Comparison of ENCODE assay signal across 13 cellular contexts in the genomic region with DNA sequence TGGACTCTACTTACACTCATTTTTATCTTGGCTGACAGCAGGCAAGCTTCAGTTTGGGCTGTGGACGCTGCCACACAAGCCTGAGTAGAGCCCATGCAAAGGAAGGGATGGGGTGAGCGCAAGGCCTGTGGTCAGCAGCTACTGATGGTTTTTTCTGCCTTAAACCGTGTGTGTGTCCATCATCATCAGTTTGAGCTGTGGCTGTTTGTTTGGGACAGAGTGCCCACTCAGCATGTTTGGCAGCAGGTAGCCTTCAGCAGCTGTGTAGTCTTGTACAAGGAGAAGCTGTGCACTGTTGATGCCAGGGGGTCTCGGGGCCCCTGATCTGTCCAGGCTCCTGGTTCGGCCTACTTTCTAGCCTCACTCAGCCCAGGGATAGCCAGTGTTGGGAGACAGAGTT. TPM values are rescaled to one million over a fixed set of nuclear protein-coding genes. Genes with fewer than 3 reads are reported as not detected.
DNase-seq lines count a peak whose midpoint lies in the region; ATAC-seq and TF ChIP-seq lines count a peak whose summit lies in the region.
"Had no signal": no experiment of that assay in that cellular context is flagged by ENCODE, and none has a peak within 500 bp of the region (broad histone marks: within the 10 kb centered on the region; RNA-seq: fewer than 3 reads in every experiment).

No MANE protein-coding gene starts in this region.

- H3K9ac ChIP-seq in NT2/D1 (ENCODE audit: insufficient read length, low read depth) = no peak overlapping the region

- no peak for TF ChIP-seq POLR2A in body of pancreas (IDR thresholded peaks at IDR 0.05)

- peaks cover 53% of the 10 kb centered on the region for H3K36me3 Mint-ChIP-seq in T-helper 2 cell treated with Interferon-gamma antibody and Interleukin-4, amounts not matched to agents 5 μg/mL and 100 μg/mL, for 36 hours (ENCODE audit: low read depth)
- H3K36me3 Mint-ChIP-seq in central memory CD8-positive, alpha-beta T cell (ENCODE audit: insufficient read depth) = peaks cover 47% of the 10 kb centered on the region

- no peak for DNase-seq in T-helper 2 cell treated with Interferon-gamma antibody and Interleukin-4, amounts not matched to agents 5 μg/mL and 100 μg/mL, for 36 hours (ENCODE audit: low spot score)
- DNase-seq in T-helper 2 cell (no peak), NT2/D1 (ENCODE audit: low read depth, low spot score) (no peak), osteoblast (ENCODE audit: insufficient read length, low spot score, missing footprints) (no peak), body of pancreas (no peak), NCI-H748 (lab: John Stamatoyannopoulos, UW; ENCODE audit: unreplicated experiment) (no peak)
- no peak for DNase-seq in central memory CD8-positive, alpha-beta T cell (ENCODE audit: low spot score in 2 of 2)
- DNase-seq: caudate nucleus, NCI-H2171, transverse colon had no signal

- H3K4me1 Mint-ChIP-seq in T-helper 2 cell treated with Interferon-gamma antibody and Interleukin-4, amounts not matched to agents 5 μg/mL and 100 μg/mL, for 36 hours (ENCODE audit: low read depth) = peaks cover 39% of the 10 kb centered on the region
- peaks cover 44% of the 10 kb centered on the region for H3K4me1 Mint-ChIP-seq in central memory CD8-positive, alpha-beta T cell

- H3K4me1 ChIP-seq in NT2/D1 (ENCODE audit: insufficient read depth, insufficient read length) (peaks cover 11% of the 10 kb centered on the region), osteoblast (ENCODE audit: insufficient read depth, low read length) (peaks cover 31% of the 10 kb centered on the region), body of pancreas (peaks cover 55% of the 10 kb centered on the region)

- no peaks in the 10 kb centered on the region for H3K9me3 Mint-ChIP-seq in T-helper 2 cell treated with Interferon-gamma antibody and Interleukin-4, amounts not matched to agents 5 μg/mL and 100 μg/mL, for 36 hours
- H3K9me3 Mint-ChIP-seq in central memory CD8-positive, alpha-beta T cell = no peaks in the 10 kb centered on the region

- H3K4me2 ChIP-seq in osteoblast (ENCODE audit: insufficient read depth, low read length) = peak overlapping the region; percentile 38

- peaks cover 83% of the 10 kb centered on the region for H3K36me3 ChIP-seq in NT2/D1 (ENCODE audit: insufficient read depth, insufficient read length, low read length)
- H3K36me3 ChIP-seq in osteoblast (ENCODE audit: insufficient read depth, low read length) = peaks cover 67% of the 10 kb centered on the region
- H3K36me3 ChIP-seq in body of pancreas (replicated peaks in 1 of 2; ENCODE audit: insufficient read depth in 1 of 2, low read depth in 2 of 2) = peaks cover 0 to 8% of the 10 kb centered on the region in 2 donors

- H3K27me3 Mint-ChIP-seq in T-helper 2 cell treated with Interferon-gamma antibody and Interleukin-4, amounts not matched to agents 5 μg/mL and 100 μg/mL, for 36 hours (ENCODE audit: low read depth) = no peaks in the 10 kb centered on the region
- H3K27me3 Mint-ChIP-seq in central memory CD8-positive, alpha-beta T cell = no peaks in the 10 kb centered on the region

- no peak overlapping the region for H3K27ac Mint-ChIP-seq in T-helper 2 cell treated with Interferon-gamma antibody and Interleukin-4, amounts not matched to agents 5 μg/mL and 100 μg/mL, for 36 hours
- H3K27ac Mint-ChIP-seq in central memory CD8-positive, alpha-beta T cell (ENCODE audit: low read depth) = peak overlapping the region; percentile 74

- TF ChIP-seq CTCF in osteoblast (IDR thresholded peaks at IDR 0.05; ENCODE audit: extremely low read depth, low read depth, low read length) = no peak
- no peak for TF ChIP-seq CTCF in body of pancreas (IDR thresholded peaks at IDR 0.05)

- H2AFZ ChIP-seq in osteoblast (ENCODE audit: low read length) = no peak overlapping the region

- peaks cover 59% of the 10 kb centered on the region for H3K79me2 ChIP-seq in osteoblast (ENCODE audit: insufficient read depth, low read length)

- no peak for ATAC-seq in central memory CD8-positive, alpha-beta T cell (replicated peaks; ENCODE audit: extremely low read depth, poor library complexity, severe bottlenecking)
- ATAC-seq in GM21529 (IDR thresholded peaks at IDR 0.05; ENCODE audit: unreplicated experiment) (no peak), body of pancreas (no peak)
- ATAC-seq: Panc1 had no signal

- H4K20me1 ChIP-seq in osteoblast (ENCODE audit: insufficient read depth, low read length) = peaks cover 51% of the 10 kb centered on the region

- no peaks in the 10 kb centered on the region for H3K27me3 ChIP-seq in NT2/D1 (ENCODE audit: insufficient read depth, insufficient read length)
- no peaks in the 10 kb centered on the region for H3K27me3 ChIP-seq in osteoblast (ENCODE audit: insufficient read depth, low read length)
- no peaks in the 10 kb centered on the region for H3K27me3 ChIP-seq in body of pancreas
- H3K27me3 ChIP-seq: right atrium auricular region, transverse colon had no signal

- 58 to 75% methylated on average over 4 to 5 of the region's 5 CpGs for WGBS in body of pancreas, 2 donors

- H3K4me3 Mint-ChIP-seq in T-helper 2 cell treated with Interferon-gamma antibody and Interleukin-4, amounts not matched to agents 5 μg/mL and 100 μg/mL, for 36 hours = peak overlapping the region; percentile 65
- peak overlapping the region; percentile 8 for H3K4me3 Mint-ChIP-seq in central memory CD8-positive, alpha-beta T cell

- peak overlapping the region; percentile 28 for H3K27ac ChIP-seq in osteoblast (ENCODE audit: low read depth, low read length)
- no peak overlapping the region for H3K27ac ChIP-seq in body of pancreas
- H3K27ac ChIP-seq: right atrium auricular region, transverse colon had no signal

- peak overlapping the region; percentile 6 for H3K4me3 ChIP-seq in NT2/D1 (ENCODE audit: insufficient read length, low read depth)
- no peak overlapping the region for H3K4me3 ChIP-seq in osteoblast (ENCODE audit: insufficient read depth, low read length)
- no peak overlapping the region for H3K4me3 ChIP-seq in body of pancreas
- H3K4me3 ChIP-seq: right atrium auricular region, transverse colon had no signal

- H3K9me3 ChIP-seq in NT2/D1 (ENCODE audit: insufficient read depth, low read length) (peaks cover 44% of the 10 kb centered on the region), osteoblast (ENCODE audit: low read depth, low read length) (no peaks in the 10 kb centered on the region), body of pancreas (no peaks in the 10 kb centered on the region)
- H3K9me3 ChIP-seq: right atrium auricular region, transverse colon had no signal

- intact Hi-C loops in body of pancreas (cut with DNase I) = loop anchor here (10.0 kb wide), 1 partner anchor 280 kb away; a partner anchor contains a TSS

RNA-seq across cellular contexts. Expression of a gene that starts 3.5 kb away (rescaled TPM):
- total RNA-seq in osteoblast = 42.4 and 48.9 TPM in 2 replicates
- total RNA-seq in body of pancreas = 10 to 100 TPM; 21.1 to 22.8 TPM

RNA-seq across cellular contexts. Expression of a gene that starts 9.4 kb away (rescaled TPM):
- total RNA-seq in osteoblast = 37.3 and 40.4 TPM in 2 replicates
- total RNA-seq in body of pancreas = 10 to 100 TPM; 25.4 to 35.6 TPM
